26 cellular contexts compared by ENCODE assay signal in genomic region chr13:30874111-30874510, GRCh38. TPM values are rescaled to one million over a fixed set of nuclear protein-coding genes. Genes with fewer than 3 reads are reported as not detected.
DNase-seq lines count a peak whose midpoint lies in the region; ATAC-seq and TF ChIP-seq lines count a peak whose summit lies in the region.
"Had no signal": no experiment of that assay in that cellular context is flagged by ENCODE, and none has a peak within 500 bp of the region (broad histone marks: within the 10 kb centered on the region; RNA-seq: fewer than 3 reads in every experiment).

No MANE protein-coding gene starts in this region.

- H4K91ac ChIP-seq in IMR-90 (ENCODE audit: insufficient read depth, low read depth, low read length) = peak overlapping the region; percentile 61

- TF ChIP-seq POLR2A in IMR-90 (IDR thresholded peaks at IDR 0.05; ENCODE audit: low read depth, low read length) (no peak), suprapubic skin (IDR thresholded peaks at IDR 0.05) (no peak)

- POLR2A ChIA-PET in IMR-90 (lab: Charles Lee; ENCODE audit: unreplicated experiment) = no interaction called here

- peaks cover 9% of the 10 kb centered on the region for H3K9me1 ChIP-seq in IMR-90 (ENCODE audit: insufficient read depth, low read length)

- DNase-seq in IMR-90 (no peak), mesendoderm (no peak), suprapubic skin (ENCODE audit: low spot score in 2 of 2) (no peak), NCI-H1694 (lab: John Stamatoyannopoulos, UW) (no peak), COLO829 (ENCODE audit: low spot score) (no peak), germinal center (ENCODE audit: low spot score) (no peak)
- DNase-seq: activated CD4-positive, alpha-beta T cell treated with anti-CD3 and anti-CD28 coated beads, Interleukin-2, amount 10 ng/mL, durations not matched to agents 7 days and 5 days; activated naive CD8-positive, alpha-beta T cell treated with anti-CD3 and anti-CD28 coated beads, Interleukin-2, amount 10 ng/mL, durations not matched to agents 7 days and 5 days; CD4-positive, CD25-positive, alpha-beta regulatory T cell; colonic mucosa; foreskin keratinocyte; NCI-H1092; NCI-H2029; NCI-H345; PC-3; SHP77; stimulated activated CD4-positive, alpha-beta T cell treated with anti-CD3 and anti-CD28 coated beads, Interleukin-2, amount 100 ng/mL, for 48 hours; stimulated activated naive B cell treated with anti-CD40 and anti-IgM and Interleukin-4, amounts not matched to agents 10 μg/mL and 1 μg/mL and 100 μg/mL, for 72 hours; T-cell; thyroid gland had no signal

- peak overlapping the region; percentile 72 for H2AFZ ChIP-seq in IMR-90 (replicated peaks; ENCODE audit: low read length, poor library complexity)

- peak overlapping the region; percentile 95; the same call in 2 of the 3 replicates for H2BK15ac ChIP-seq in IMR-90 (ENCODE audit: low read depth, low read length)
- peak overlapping the region; percentile 20 for H2BK15ac ChIP-seq in mesendoderm (replicated peaks; ENCODE audit: low read depth)

- TF ChIP-seq CTCF in IMR-90 (conservative IDR thresholded peaks at IDR 0.05; ENCODE audit: low read depth, low read length) = no peak
- no peak for TF ChIP-seq CTCF in suprapubic skin (IDR thresholded peaks at IDR 0.05)

- peak overlapping the region; percentile 45 for H3K14ac ChIP-seq in IMR-90 (replicated peaks; ENCODE audit: low read depth, low read length)

- H3K9me3 ChIP-seq in IMR-90 (ENCODE audit: control insufficient read depth, insufficient read depth, low read length) (no peaks in the 10 kb centered on the region), suprapubic skin (no peaks in the 10 kb centered on the region)
- H3K9me3 ChIP-seq: colonic mucosa, thyroid gland had no signal

- H2BK5ac ChIP-seq in IMR-90 (ENCODE audit: low read depth, low read length, poor library complexity, severe bottlenecking) (peak overlapping the region; percentile 14), mesendoderm (ENCODE audit: low read length) (no peak overlapping the region)

- H3K4me1 ChIP-seq in IMR-90 (ENCODE audit: control insufficient read depth, insufficient read depth, low read length) = peaks cover 32% of the 10 kb centered on the region
- H3K4me1 ChIP-seq in mesendoderm (ENCODE audit: control insufficient read depth, low read depth, low read length) = peaks cover 6% of the 10 kb centered on the region
- H3K4me1 ChIP-seq in suprapubic skin = peaks cover 53% of the 10 kb centered on the region
- H3K4me1 ChIP-seq: colonic mucosa had no signal

- no peak for TF ChIP-seq EP300 in suprapubic skin (IDR thresholded peaks at IDR 0.05)

- H3K27ac ChIP-seq in IMR-90 (ENCODE audit: insufficient read depth, low read length) (peak overlapping the region; percentile 23), cingulate gyrus (ENCODE audit: low read depth, low read length) (peak overlapping the region; percentile 63), mesendoderm (ENCODE audit: low read depth, low read length) (no peak overlapping the region), suprapubic skin (peak overlapping the region; percentile 48)
- H3K27ac ChIP-seq: colonic mucosa, foreskin keratinocyte, thyroid gland had no signal

- H4K8ac ChIP-seq in IMR-90 (ENCODE audit: low read depth in 2 of 2, low read length in 2 of 2) = peak overlapping the region; percentile 10 to 88; a peak in 3 of 4 replicates
- no peak overlapping the region for H4K8ac ChIP-seq in mesendoderm (ENCODE audit: low read depth, low read length)

- H2AK9ac ChIP-seq in IMR-90 (replicated peaks; ENCODE audit: low read depth, low read length, poor library complexity) = no peak overlapping the region

- no peak overlapping the region for H3K23ac ChIP-seq in IMR-90 (ENCODE audit: low read depth, low read length)
- no peak overlapping the region for H3K23ac ChIP-seq in mesendoderm (ENCODE audit: low read length)

- H4K5ac ChIP-seq in IMR-90 (ENCODE audit: low read depth, low read length) (peak overlapping the region; percentile 23), mesendoderm (ENCODE audit: low read length) (no peak overlapping the region)

- dilution Hi-C loops in IMR-90 (cut with HindIII; ENCODE audit: low sequenced_read_pairs, unreplicated experiment) = no loop called here

- no peaks in the 10 kb centered on the region for H4K20me1 ChIP-seq in IMR-90 (ENCODE audit: insufficient read depth, low read length)

- BruUV-seq in IMR-90 (replicated peaks; lab: Mats Ljungman, UMichigan) = no TSS peak

- H2BK120ac ChIP-seq in IMR-90 (ENCODE audit: low read depth, low read length) (peak overlapping the region; percentile 67), mesendoderm (ENCODE audit: low read depth, low read length) (no peak overlapping the region)

- TF ChIP-seq RAD21 in IMR-90 (IDR thresholded peaks at IDR 0.05; ENCODE audit: low read length) = no peak

- H3K36me3 ChIP-seq in IMR-90 (ENCODE audit: control insufficient read depth, insufficient read depth, low read length) (no peaks in the 10 kb centered on the region), mesendoderm (ENCODE audit: control insufficient read depth, insufficient read depth, low read length) (no peaks in the 10 kb centered on the region), suprapubic skin (no peaks in the 10 kb centered on the region)
- H3K36me3 ChIP-seq: colonic mucosa, thyroid gland had no signal

- H3K4ac ChIP-seq in IMR-90 (ENCODE audit: low read depth, low read length) = peak overlapping the region; percentile 62
- H3K4ac ChIP-seq in mesendoderm (ENCODE audit: low read depth, low read length) = no peak overlapping the region

- H3K27me3 ChIP-seq in IMR-90 (ENCODE audit: control insufficient read depth, insufficient read depth, low read length) (no peaks in the 10 kb centered on the region), mesendoderm (ENCODE audit: insufficient read depth, low read length, poor library complexity) (no peaks in the 10 kb centered on the region), suprapubic skin (no peaks in the 10 kb centered on the region)
- H3K27me3 ChIP-seq: colonic mucosa, foreskin keratinocyte, thyroid gland had no signal

- H3K4me3 ChIP-seq in IMR-90 (ENCODE audit: insufficient read depth, low read depth, low read length) (no peak overlapping the region), mesendoderm (ENCODE audit: low read length) (no peak overlapping the region), suprapubic skin (no peak overlapping the region)
- H3K4me3 ChIP-seq: colonic mucosa, thyroid gland had no signal

- in situ Hi-C loops in IMR-90 (cut with MboI; ENCODE audit: low sequenced_read_pairs) = no loop called here

- CTCF ChIA-PET in IMR-90 (lab: Yijun Ruan, JAX) = no interaction called here

- peaks cover 6 to 19% of the 10 kb centered on the region in 2 experiments; a peak in 3 of 4 replicates for H3K79me1 ChIP-seq in IMR-90 (ENCODE audit: low read depth in 1 of 2, low read length in 2 of 2)
- no peaks in the 10 kb centered on the region for H3K79me1 ChIP-seq in mesendoderm (ENCODE audit: low read length)

- no CpG with 5 or more reads among the region's 6 CpGs for WGBS in IMR-90 (ENCODE audit: extremely low coverage in 2 of 2, insufficient read length in 1 of 2), 2 experiments
- no CpG with 5 or more reads among the region's 6 CpGs for WGBS in mesendoderm (ENCODE audit: extremely low coverage, insufficient coverage, low lambda C conversion rate)
- 77% methylated on average over 4 of the region's 6 CpGs for WGBS in suprapubic skin

- ATAC-seq in IMR-90 (ENCODE audit: low read depth) = no peak
- no peak for ATAC-seq in GM19328 (IDR thresholded peaks at IDR 0.05; ENCODE audit: unreplicated experiment)
- ATAC-seq: activated T-helper 17 cell treated with anti-CD3 and anti-CD28 coated beads, Interleukin-2, amount 50 U/mL, for 72 hours; foreskin keratinocyte; HepG2; PC-3; stimulated activated naive B cell treated with anti-CD40 and anti-IgM and Interleukin-4, amounts not matched to agents 10 μg/mL and 1 μg/mL and 100 μg/mL, for 72 hours; T-cell had no signal

- no peak overlapping the region for H3K9ac ChIP-seq in IMR-90 (ENCODE audit: low read depth, low read length)
- H3K9ac ChIP-seq in mesendoderm (ENCODE audit: low read length) = no peak overlapping the region

- peak overlapping the region; percentile 54 for H2BK20ac ChIP-seq in IMR-90 (ENCODE audit: low read depth, low read length)

- H3K56ac ChIP-seq in IMR-90 (ENCODE audit: extremely low read depth, insufficient read depth, low read length) (no peak overlapping the region), mesendoderm (ENCODE audit: low read length) (no peak overlapping the region)

- peak overlapping the region; percentile 80 for H2AK5ac ChIP-seq in IMR-90 (ENCODE audit: low read depth, low read length)
- H2AK5ac ChIP-seq in mesendoderm (ENCODE audit: low read length) = no peak overlapping the region

- H3K18ac ChIP-seq in IMR-90 (ENCODE audit: low read depth, low read length) (peak overlapping the region; percentile 71), mesendoderm (ENCODE audit: low read length) (no peak overlapping the region)

- no peaks in the 10 kb centered on the region for H3K79me2 ChIP-seq in mesendoderm (ENCODE audit: control insufficient read depth, insufficient read depth, low read length)

- intact Hi-C loops in IMR-90 (cut with micrococcal nuclease) = no loop called here

- H3K4me2 ChIP-seq in IMR-90 (ENCODE audit: low read depth, low read length) (no peak overlapping the region), mesendoderm (ENCODE audit: low read length) (no peak overlapping the region)

TF ChIP-seq in IMR-90, 13 proteins besides CTCF, POLR2A, EP300 and RAD21 (continues in another document):
- no peak for TF ChIP-seq MXI1 (IDR thresholded peaks at IDR 0.05; ENCODE audit: borderline replicate concordance, low read depth, low read length)
- no peak for TF ChIP-seq USF2 (IDR thresholded peaks at IDR 0.05; ENCODE audit: low read depth, low read length)

RNA-seq across cellular contexts. Expression of gene MEDAG, which starts 32.0 kb away (rescaled TPM):
- total RNA-seq in IMR-90 (2012; rRNA removed) (0.28 and 0.36 TPM in 2 replicates), suprapubic skin (10 to 100 TPM; 10.3 to 15.9 (median 14.8) TPM)
- 0.27 and 0.32 TPM in 2 replicates for polyA plus RNA-seq in IMR-90 (2012; rRNA removed)
- polyA plus RNA-seq in IMR-90 (2012; cell fraction: cytosol; rRNA removed) = 0.50 and 0.54 TPM in 2 replicates
- 0.35 and 1.4 TPM in 2 replicates for polyA plus RNA-seq in IMR-90 (2012; cell fraction: nucleus; rRNA removed; ENCODE audit: low replicate concordance)
- 0.27 TPM for polyA plus RNA-seq in mesendoderm (2013, experiment 1 of 2)
- polyA plus RNA-seq in mesendoderm (2013, experiment 2 of 2) = 0.41 TPM
- total RNA-seq: activated CD4-positive, alpha-beta T cell treated with anti-CD3 and anti-CD28 coated beads, Interleukin-2, amount 10 ng/mL, durations not matched to agents 7 days and 5 days; activated naive CD8-positive, alpha-beta T cell treated with anti-CD3 and anti-CD28 coated beads, Interleukin-2, amount 10 ng/mL, durations not matched to agents 7 days and 5 days; CD4-positive, CD25-positive, alpha-beta regulatory T cell; foreskin keratinocyte; HepG2; PC-3; T-cell had no signal
- polyA plus RNA-seq: foreskin keratinocyte, HepG2 had no signal

RNA-seq across cellular contexts. Expression of gene TEX26, which starts 58.3 kb away (rescaled TPM):
- total RNA-seq in IMR-90 (2012; rRNA removed) (not detected in 2 replicates), suprapubic skin (not detected)
- polyA plus RNA-seq in IMR-90 (2012; rRNA removed) = not detected in 2 replicates
- not detected in 2 replicates for polyA plus RNA-seq in IMR-90 (2012; cell fraction: cytosol; rRNA removed)
- not detected in 2 replicates for polyA plus RNA-seq in IMR-90 (2012; cell fraction: nucleus; rRNA removed; ENCODE audit: low replicate concordance)
- polyA plus RNA-seq in mesendoderm (2013, experiment 1 of 2) = 0.03 TPM
- polyA plus RNA-seq in mesendoderm (2013, experiment 2 of 2) = not detected
- total RNA-seq: activated CD4-positive, alpha-beta T cell treated with anti-CD3 and anti-CD28 coated beads, Interleukin-2, amount 10 ng/mL, durations not matched to agents 7 days and 5 days; activated naive CD8-positive, alpha-beta T cell treated with anti-CD3 and anti-CD28 coated beads, Interleukin-2, amount 10 ng/mL, durations not matched to agents 7 days and 5 days; activated T-helper 17 cell treated with anti-CD3 and anti-CD28 coated beads, Interleukin-2, amount 50 U/mL, for 72 hours; CD4-positive, CD25-positive, alpha-beta regulatory T cell; colonic mucosa; foreskin keratinocyte; HepG2; liver; PC-3; renal cortical epithelial cell; T-cell had no signal
- polyA plus RNA-seq: CD4-positive, CD25-positive, alpha-beta regulatory T cell; foreskin keratinocyte; HepG2 had no signal
